Comparison of ENCODE assay signal across 8 cellular contexts in genomic region chr18:63186934-63187574, GRCh38.
DNase-seq lines count a peak whose midpoint lies in the region; ATAC-seq and TF ChIP-seq lines count a peak whose summit lies in the region.

No MANE protein-coding gene starts in this region.

- H3K27ac ChIP-seq in right atrium auricular region = peak overlapping the region in 1 of 2 donors; percentile 31
- H3K27ac ChIP-seq in hepatocyte = peak overlapping the region; percentile 59
- H3K27ac ChIP-seq in vagina = peak overlapping the region; percentile 31

- H3K9me3 ChIP-seq in right atrium auricular region (no peaks in the 10 kb centered on the region), hepatocyte (ENCODE audit: low read depth) (no peaks in the 10 kb centered on the region), vagina (no peaks in the 10 kb centered on the region)

- peaks cover 22% of the 10 kb centered on the region for H3K36me3 Mint-ChIP-seq in T-cell

- TF ChIP-seq POLR2A in vagina (IDR thresholded peaks at IDR 0.05) = no peak

- no peaks in the 10 kb centered on the region for H3K79me2 ChIP-seq in hepatocyte

- peak overlapping the region; percentile 26 for H3K4me2 ChIP-seq in hepatocyte

- ATAC-seq in Right ventricle myocardium inferior (peak; percentile 70), T-cell (replicated peaks in 1 of 4) (peak in 3 of 4 experiments; percentile 52 to 65 (median 58)), HG03457 (IDR thresholded peaks at IDR 0.05; ENCODE audit: unreplicated experiment) (no peak), GM21737 (IDR thresholded peaks at IDR 0.05; ENCODE audit: unreplicated experiment) (no peak)

- H3K27me3 Mint-ChIP-seq in T-cell = no peaks in the 10 kb centered on the region

- H3K27ac Mint-ChIP-seq in T-cell = peak overlapping the region; percentile 56 to 62

- 57% methylated on average over 3 of the region's 3 CpGs for WGBS in hepatocyte (ENCODE audit: low lambda C conversion rate, missing lambda C conversion rate)

- no peak overlapping the region for H2AFZ ChIP-seq in hepatocyte

- intact Hi-C loops in Right ventricle myocardium inferior (cut with DNase I) = no loop called here
- intact Hi-C loops in vagina (cut with DNase I) = no loop called here

- CTCF ChIA-PET in T-cell (lab: Charles Lee) = interaction anchor here in 1 of 2 donors (1.0 kb wide), 1 partner anchor 16 kb away, joined by 3 read pairs; no protein-coding TSS in a partner anchor

- DNase-seq in Right ventricle myocardium inferior (ENCODE audit: missing footprints) = no peak
- DNase-seq in right atrium auricular region (ENCODE audit: low spot score) = no peak
- DNase-seq in T-cell = no peak
- no peak for DNase-seq in hepatocyte (ENCODE audit: low spot score)
- no peak for DNase-seq in vagina (ENCODE audit: extremely low spot score in 2 of 2)
- DNase-seq in NCI-H1105 (lab: John Stamatoyannopoulos, UW) = no peak

- H3K36me3 ChIP-seq in right atrium auricular region (no peaks in the 10 kb centered on the region), hepatocyte (replicated peaks; ENCODE audit: insufficient read depth, low read depth) (no peaks in the 10 kb centered on the region), vagina (no peaks in the 10 kb centered on the region)

- peak overlapping the region in 1 of 3 donors; percentile 44 for H3K4me3 Mint-ChIP-seq in T-cell

- H3K27me3 ChIP-seq in right atrium auricular region (no peaks in the 10 kb centered on the region), hepatocyte (no peaks in the 10 kb centered on the region), vagina (no peaks in the 10 kb centered on the region)

- H3K9me3 Mint-ChIP-seq in T-cell = no peaks in the 10 kb centered on the region

- TF ChIP-seq CTCF in right atrium auricular region (IDR thresholded peaks at IDR 0.05) (no peak), hepatocyte (IDR thresholded peaks at IDR 0.05; ENCODE audit: poor library complexity) (no peak), vagina (IDR thresholded peaks at IDR 0.05) (no peak)

- peaks cover 76 to 86% (median 84%) of the 10 kb centered on the region in 3 donors for H3K4me1 Mint-ChIP-seq in T-cell

- H3K4me3 ChIP-seq in right atrium auricular region (no peak overlapping the region), hepatocyte (no peak overlapping the region), vagina (no peak overlapping the region)

- peaks cover 0 to 33% of the 10 kb centered on the region in 2 donors for H3K4me1 ChIP-seq in right atrium auricular region
- H3K4me1 ChIP-seq in hepatocyte (ENCODE audit: insufficient read depth) = peaks cover 53% of the 10 kb centered on the region
- peaks cover 69% of the 10 kb centered on the region for H3K4me1 ChIP-seq in vagina

- no peaks in the 10 kb centered on the region for H3K9me2 ChIP-seq in hepatocyte (replicated peaks; ENCODE audit: insufficient read depth)

- H4K20me1 ChIP-seq in hepatocyte (ENCODE audit: insufficient read depth, poor library complexity, severe bottlenecking) = no peaks in the 10 kb centered on the region

- POLR2A ChIA-PET in T-cell (lab: Charles Lee) = interaction anchor here in 1 of 2 donors (1.2 kb wide), 1 partner anchor 9 kb away, joined by 4 read pairs; no protein-coding TSS in a partner anchor

Comparison
In these comparisons a context has a peak if more than half of its experiments do, and no peak if none do; other contexts are left out.
1. ATAC-seq: peak in Right ventricle myocardium inferior (single experiment) and T-cell (3 of 4); none in HG03457 (single experiment) and GM21737 (single experiment).